15 cellular contexts compared by ENCODE assay signal in genomic region chr11:122676638-122677037, GRCh38. TPM values are rescaled to one million over a fixed set of nuclear protein-coding genes. Genes with fewer than 3 reads are reported as not detected.
A peak's percentile ranks its signal among the peaks of the same experiment; 100 is the strongest.
DNase-seq lines count a peak whose midpoint lies in the region; ATAC-seq and TF ChIP-seq lines count a peak whose summit lies in the region.
"Had no signal": no experiment of that assay in that cellular context is flagged by ENCODE, and none has a peak within 500 bp of the region (broad histone marks: within the 10 kb centered on the region; RNA-seq: fewer than 3 reads in every experiment).

No MANE protein-coding gene starts in this region.

- no peak overlapping the region for H3K4ac ChIP-seq in H9 (ENCODE audit: low read depth, low read length)

- intact Hi-C loops in CD4-positive, alpha-beta T cell (cut with DNase I, micrococcal nuclease): no loop called here
- intact Hi-C loops in Calu3 (cut with micrococcal nuclease; ENCODE audit: unreplicated experiment): no loop called here
- intact Hi-C loops in adrenal gland (cut with DNase I): no loop called here

- no TSS peak for BruUV-seq in Calu3 (replicated peaks; lab: Mats Ljungman, UMichigan)

- no peak overlapping the region for H3K9ac ChIP-seq in H9 (ENCODE audit: extremely low read depth, insufficient read length, low read length)

- no peak overlapping the region for H4K91ac ChIP-seq in H9 (ENCODE audit: insufficient read length, low read depth, low read length)

- no peak overlapping the region for H2BK20ac ChIP-seq in H9 (ENCODE audit: low read depth, low read length, poor library complexity, severe bottlenecking)

- H3K14ac ChIP-seq in H9 (ENCODE audit: insufficient read depth, low read length): no peak overlapping the region

- H2BK120ac ChIP-seq in H9 (ENCODE audit: low read depth, low read length, poor library complexity, severe bottlenecking): no peak overlapping the region

- H3K4me1 ChIP-seq in adrenal gland (replicated peaks in 1 of 2): peaks cover 0 to 4% of the 10 kb centered on the region in 2 donors
- no peaks in the 10 kb centered on the region for H3K4me1 ChIP-seq in H9 (ENCODE audit: insufficient read depth, low read length)
- H3K4me1 ChIP-seq: tibial artery had no signal

- H3K9me3 ChIP-seq in CD4-positive, alpha-beta T cell (ENCODE audit: control insufficient read depth, low read length): no peaks in the 10 kb centered on the region
- H3K9me3 ChIP-seq in adrenal gland (replicated peaks in 1 of 3): no peaks in the 10 kb centered on the region
- no peaks in the 10 kb centered on the region for H3K9me3 ChIP-seq in H9 (ENCODE audit: control insufficient read depth, low read depth, low read length)
- H3K9me3 ChIP-seq: mucosa of descending colon, tibial artery had no signal

- peaks cover 78% of the 10 kb centered on the region for H3K4me1 Mint-ChIP-seq in CD4-positive, alpha-beta T cell (ENCODE audit: low read depth)
- H3K4me1 Mint-ChIP-seq in Calu3 (ENCODE audit: low read depth, unreplicated experiment) (peaks cover 39% of the 10 kb centered on the region), H9 (peaks cover 4 to 6% of the 10 kb centered on the region in 2 experiments; a peak in 3 of 4 replicates)
- H3K4me1 Mint-ChIP-seq in activated T-cell treated with anti-CD3 and anti-CD28 coated beads, Interleukin-2, amount 50 U/mL, for 72 hours (ENCODE audit: low read depth): peaks cover 49% of the 10 kb centered on the region

- no peaks in the 10 kb centered on the region for H3K79me2 ChIP-seq in H9 (ENCODE audit: insufficient read depth, low read length)

- no peak overlapping the region for H3K4me3 ChIP-seq in adrenal gland
- H3K4me3 ChIP-seq: mucosa of descending colon, tibial artery had no signal

- H2BK15ac ChIP-seq in H9 (ENCODE audit: low read depth, low read length): no peak overlapping the region

- H3T11ph ChIP-seq in H9 (ENCODE audit: low read length): no peak overlapping the region

- no peak overlapping the region for H3K27ac ChIP-seq in CD4-positive, alpha-beta T cell (ENCODE audit: low read depth, low read length)
- no peak overlapping the region for H3K27ac ChIP-seq in adrenal gland
- no peak overlapping the region for H3K27ac ChIP-seq in H9 (ENCODE audit: insufficient read length, low read depth, low read length)
- H3K27ac ChIP-seq: tibial artery had no signal

- H4K20me1 ChIP-seq in H9 (ENCODE audit: control insufficient read depth, insufficient read depth, insufficient read length): no peaks in the 10 kb centered on the region

- H2BK12ac ChIP-seq in H9 (ENCODE audit: insufficient read length, low read depth, low read length): no peak overlapping the region

- H3K23ac ChIP-seq in H9 (ENCODE audit: insufficient read length, low read depth, low read length): no peak overlapping the region

- H3K27ac Mint-ChIP-seq in CD4-positive, alpha-beta T cell: peak overlapping the region; percentile 85
- H3K27ac Mint-ChIP-seq in Calu3 (ENCODE audit: unreplicated experiment) (peak overlapping the region; percentile 89), H9 (no peak overlapping the region)
- H3K27ac Mint-ChIP-seq in activated T-cell treated with anti-CD3 and anti-CD28 coated beads, Interleukin-2, amount 50 U/mL, for 72 hours: peak overlapping the region; percentile 42

- ATAC-seq in CD4-positive, alpha-beta T cell (ENCODE audit: poor library complexity): no peak
- peak; percentile 37 to 38 for ATAC-seq in activated T-cell treated with anti-CD3 and anti-CD28 coated beads, Interleukin-2, amount 50 U/mL, for 72 hours (replicated peaks in 1 of 2)
- ATAC-seq: mucosa of descending colon, Right ventricle myocardium inferior had no signal

- no peaks in the 10 kb centered on the region for H3K79me1 ChIP-seq in H9 (ENCODE audit: insufficient read depth, low read depth, low read length, poor library complexity, severe bottlenecking)

- H4K5ac ChIP-seq in H9 (ENCODE audit: insufficient read length, low read depth, low read length): no peak overlapping the region

- CTCF ChIA-PET in CD4-positive, alpha-beta T cell (lab: Charles Lee): interaction anchor here (1.4 kb wide), 1 partner anchor 15 kb away, joined by 3 read pairs; no protein-coding TSS in a partner anchor
- CTCF ChIA-PET in Calu3 (lab: Charles Lee): no interaction called here

- H3K56ac ChIP-seq in H9 (ENCODE audit: insufficient read length, low read depth, low read length): no peak overlapping the region

- no peaks in the 10 kb centered on the region for H3K9me3 Mint-ChIP-seq in CD4-positive, alpha-beta T cell
- H3K9me3 Mint-ChIP-seq in Calu3 (ENCODE audit: low read depth, unreplicated experiment): no peaks in the 10 kb centered on the region
- no peaks in the 10 kb centered on the region for H3K9me3 Mint-ChIP-seq in activated T-cell treated with anti-CD3 and anti-CD28 coated beads, Interleukin-2, amount 50 U/mL, for 72 hours
- no peaks in the 10 kb centered on the region for H3K9me3 Mint-ChIP-seq in H9
- H3K9me3 Mint-ChIP-seq: CD14-positive monocyte had no signal

- no peaks in the 10 kb centered on the region for H3K27me3 Mint-ChIP-seq in CD4-positive, alpha-beta T cell
- H3K27me3 Mint-ChIP-seq in Calu3 (ENCODE audit: unreplicated experiment): no peaks in the 10 kb centered on the region
- H3K27me3 Mint-ChIP-seq in activated T-cell treated with anti-CD3 and anti-CD28 coated beads, Interleukin-2, amount 50 U/mL, for 72 hours (ENCODE audit: low read depth): no peaks in the 10 kb centered on the region
- H3K27me3 Mint-ChIP-seq in H9 (ENCODE audit: low read depth): no peaks in the 10 kb centered on the region

- no peak overlapping the region for H2AK5ac ChIP-seq in H9 (ENCODE audit: insufficient read length, low read length)

- no peak overlapping the region for H3K18ac ChIP-seq in H9 (ENCODE audit: insufficient read length, low read depth, low read length)

- no peaks in the 10 kb centered on the region for H3K27me3 ChIP-seq in CD4-positive, alpha-beta T cell (ENCODE audit: control insufficient read depth, insufficient read depth, low read length)
- no peaks in the 10 kb centered on the region for H3K27me3 ChIP-seq in adrenal gland
- no peaks in the 10 kb centered on the region for H3K27me3 ChIP-seq in H9 (ENCODE audit: insufficient read depth, low read length)
- H3K27me3 ChIP-seq: tibial artery had no signal

- H3K23me2 ChIP-seq in H9 (ENCODE audit: insufficient read length, low read depth, low read length, poor library complexity, severe bottlenecking): no peaks in the 10 kb centered on the region

- H2AFZ ChIP-seq in H9 (ENCODE audit: low read length): no peak overlapping the region

- H3K4me3 Mint-ChIP-seq in CD4-positive, alpha-beta T cell: peak overlapping the region; percentile 52
- H3K4me3 Mint-ChIP-seq in Calu3 (ENCODE audit: low read depth, unreplicated experiment): peak overlapping the region; percentile 43
- H3K4me3 Mint-ChIP-seq in activated T-cell treated with anti-CD3 and anti-CD28 coated beads, Interleukin-2, amount 50 U/mL, for 72 hours: peak overlapping the region; percentile 31 to 57
- no peak overlapping the region for H3K4me3 Mint-ChIP-seq in H9
- H3K4me3 Mint-ChIP-seq: CD14-positive monocyte had no signal

- TF ChIP-seq POLR2A in adrenal gland (IDR thresholded peaks at IDR 0.05): no peak

- peaks cover 12% of the 10 kb centered on the region for H3K36me3 Mint-ChIP-seq in CD4-positive, alpha-beta T cell (ENCODE audit: low read depth)
- H3K36me3 Mint-ChIP-seq in Calu3 (ENCODE audit: insufficient read depth, unreplicated experiment) (peaks cover 24% of the 10 kb centered on the region), H9 (ENCODE audit: insufficient read depth in 1 of 3, low read depth in 3 of 3) (no peaks in the 10 kb centered on the region; a peak in 1 of 7 replicates)
- H3K36me3 Mint-ChIP-seq in activated T-cell treated with anti-CD3 and anti-CD28 coated beads, Interleukin-2, amount 50 U/mL, for 72 hours (ENCODE audit: insufficient read depth in 2 of 2): no peaks in the 10 kb centered on the region

- TF ChIP-seq CTCF in CD4-positive, alpha-beta T cell (IDR thresholded peaks at IDR 0.05): no peak
- TF ChIP-seq CTCF in Calu3 (IDR thresholded peaks at IDR 0.05; ENCODE audit: unreplicated experiment) (no peak), adrenal gland (IDR thresholded peaks at IDR 0.05) (no peak), H9 (conservative IDR thresholded peaks at IDR 0.05) (no peak)

- no peak overlapping the region for H4K8ac ChIP-seq in H9 (replicated peaks; ENCODE audit: insufficient read length, low read depth, low read length)

- H3K4me2 ChIP-seq in H9 (ENCODE audit: insufficient read depth, insufficient read length, low read length): no peak overlapping the region

- no peaks in the 10 kb centered on the region for H3K36me3 ChIP-seq in adrenal gland (replicated peaks in 1 of 2)
- H3K36me3 ChIP-seq: tibial artery had no signal

- 91 to 94% (median 92%) methylated on average over 4 of the region's 4 CpGs for WGBS in adrenal gland, 4 donors
- WGBS in H9 (ENCODE audit: extremely low coverage, insufficient read length, low lambda C conversion rate): no CpG with 5 or more reads among the region's 4 CpGs

- POLR2A ChIA-PET in CD4-positive, alpha-beta T cell (lab: Charles Lee): interaction anchor here (2.2 to 4.2 kb wide), 4 partner anchors 12 to 20 kb away, joined by 6 to 91 read pairs (median 41); partner anchors contain the start of gene UBASH3B

- peak in 1 of 10 experiments; percentile 26 for DNase-seq in CD4-positive, alpha-beta T cell
- DNase-seq in Calu3: peak; percentile 61
- peak; percentile 45 to 46 for DNase-seq in activated T-cell treated with anti-CD3 and anti-CD28 coated beads, Interleukin-2, amount 50 U/mL, for 72 hours
- DNase-seq in kidney tubule cell (ENCODE audit: low spot score): peak; percentile 59
- no peak for DNase-seq in adrenal gland
- no peak for DNase-seq in NCI-H524 (lab: John Stamatoyannopoulos, UW)
- DNase-seq in H9: no peak
- DNase-seq: glutamatergic neuron, mucosa of descending colon, NCI-H2107, posterior cingulate gyrus, T-helper 9 cell, tibial artery had no signal

- H2BK5ac ChIP-seq in H9 (ENCODE audit: insufficient read length, low read length): no peak overlapping the region

RNA-seq across cellular contexts. Expression of gene UBASH3B, which starts 21.1 kb away (rescaled TPM):
- 10 to 100 TPM; 24.5 to 28.6 TPM for total RNA-seq in CD4-positive, alpha-beta T cell
- total RNA-seq in Calu3 (2022): 46.0 and 74.9 TPM in 2 replicates
- 10 to 100 TPM in 1 of 2 donors, 1 to 10 TPM in 1; 6.9 to 18.5 TPM for total RNA-seq in activated T-cell treated with anti-CD3 and anti-CD28 coated beads, Interleukin-2, amount 50 U/mL, for 72 hours
- 10 to 100 TPM in 4 of 8 donors, 1 to 10 TPM in 4; 4.5 to 21.5 (median 8.2) TPM for total RNA-seq in adrenal gland
- polyA plus RNA-seq in adrenal gland: 1 to 10 TPM in 2 of 3 donors, under 1 TPM in 1; 0.57 to 4.0 (median 1.4) TPM
- total RNA-seq in H9 (2021): 7.1 and 8.0 TPM in 2 replicates

Comparison
In these comparisons a context has a peak if more than half of its experiments do, and no peak if none do; other contexts are left out.
1. DNase-seq: peak in Calu3 (single experiment), activated T-cell treated with anti-CD3 and anti-CD28 coated beads, Interleukin-2, amount 50 U/mL, for 72 hours (2 of 2) and kidney tubule cell (single experiment); none in adrenal gland (0 of 7), NCI-H524 (0 of 2) and H9 (single experiment).
2. H3K27ac Mint-ChIP-seq: peak in CD4-positive, alpha-beta T cell (single experiment), Calu3 (single experiment) and activated T-cell treated with anti-CD3 and anti-CD28 coated beads, Interleukin-2, amount 50 U/mL, for 72 hours (single experiment); none in H9 (0 of 3).
3. H3K4me3 Mint-ChIP-seq: peak in CD4-positive, alpha-beta T cell (single experiment), Calu3 (single experiment) and activated T-cell treated with anti-CD3 and anti-CD28 coated beads, Interleukin-2, amount 50 U/mL, for 72 hours (2 of 2); none in H9 (0 of 2).